In genomic region chr12:64951944-64952343, GRCh38 we compare ENCODE assay signal across 14 cellular contexts.
A peak's percentile ranks its signal among the peaks of the same experiment; 100 is the strongest.
DNase-seq lines count a peak whose midpoint lies in the region; ATAC-seq and TF ChIP-seq lines count a peak whose summit lies in the region.
"Had no signal": no experiment of that assay in that cellular context is flagged by ENCODE, and none has a peak within 500 bp of the region (broad histone marks: within the 10 kb centered on the region; RNA-seq: fewer than 3 reads in every experiment).

No MANE protein-coding gene starts in this region.

- ATAC-seq in DND-41 (ENCODE audit: insufficient read depth, low read depth): peak; percentile 72
- ATAC-seq: GM12878 had no signal

- H3K36me3 ChIP-seq in BLaER1 (no peaks in the 10 kb centered on the region), DND-41 (ENCODE audit: insufficient read depth, low read length) (no peaks in the 10 kb centered on the region)

- peaks cover 37% of the 10 kb centered on the region for H3K4me1 ChIP-seq in BLaER1
- H3K4me1 ChIP-seq in DND-41 (ENCODE audit: insufficient read depth, low read length): no peaks in the 10 kb centered on the region

- H3K79me2 ChIP-seq in DND-41 (ENCODE audit: insufficient read depth, low read length): no peaks in the 10 kb centered on the region

- H2AFZ ChIP-seq in DND-41 (ENCODE audit: low read depth, low read length): no peak overlapping the region

- H3K27me3 ChIP-seq in BLaER1: no peaks in the 10 kb centered on the region
- H3K27me3 ChIP-seq in DND-41 (ENCODE audit: insufficient read depth, low read length, poor library complexity): peaks cover 3% of the 10 kb centered on the region

- H3K4me2 ChIP-seq in BLaER1 (peak overlapping the region; percentile 47), DND-41 (ENCODE audit: insufficient read depth, low read length) (no peak overlapping the region)

- no peak overlapping the region for H3K9ac ChIP-seq in BLaER1
- H3K9ac ChIP-seq in DND-41 (ENCODE audit: low read depth, low read length): no peak overlapping the region

- H3K4me3 ChIP-seq in BLaER1 (no peak overlapping the region), DND-41 (ENCODE audit: low read depth in 1 of 2, low read length in 2 of 2) (no peak overlapping the region)
- H3K4me3 ChIP-seq: GM12878 had no signal

- DNase-seq in DND-41 (peak; percentile 11), NCI-H2171 (lab: John Stamatoyannopoulos, UW) (peak; percentile 65), myocyte (ENCODE audit: low read depth) (peak; percentile 39), NCI-H82 (lab: John Stamatoyannopoulos, UW) (no peak), DMS53 treated with DMSO at 0.1 percent for 48 hours (lab: John Stamatoyannopoulos, UW; ENCODE audit: unreplicated experiment) (no peak)
- no peak for DNase-seq in activated CD8-positive, alpha-beta memory T cell treated with anti-CD3 and anti-CD28 coated beads, Interleukin-2, amount 50 U/mL, for 48 hours
- DNase-seq: CD4-positive, alpha-beta memory T cell; DMS153; DMS79 treated with DMSO at 0.1 percent for 48 hours; EL; H9 had no signal

- H3K9me3 ChIP-seq in BLaER1: no peaks in the 10 kb centered on the region
- no peaks in the 10 kb centered on the region for H3K9me3 ChIP-seq in DND-41 (ENCODE audit: insufficient read depth, low read length, severe bottlenecking)

- TF ChIP-seq CTCF in DND-41 (IDR thresholded peaks at IDR 0.05; ENCODE audit: borderline replicate concordance, extremely low read depth, low read length, poor library complexity, severe bottlenecking): no peak

- H3K27ac ChIP-seq in BLaER1 (no peak overlapping the region), DND-41 (ENCODE audit: low read length) (no peak overlapping the region)
- H3K27ac ChIP-seq: C4-2B had no signal

- H4K20me1 ChIP-seq in BLaER1 (no peaks in the 10 kb centered on the region), DND-41 (ENCODE audit: insufficient read depth, low read length) (no peaks in the 10 kb centered on the region)

Comparison
In these comparisons a context has a peak if more than half of its experiments do, and no peak if none do; other contexts are left out.
1. DNase-seq: peak in DND-41 (single experiment), NCI-H2171 (single experiment) and myocyte (single experiment); none in NCI-H82 (single experiment), activated CD8-positive, alpha-beta memory T cell treated with anti-CD3 and anti-CD28 coated beads, Interleukin-2, amount 50 U/mL, for 48 hours (single experiment) and DMS53 treated with DMSO at 0.1 percent for 48 hours (single experiment).